In genomic region chr22:31243339-31244043, GRCh38 we compare ENCODE assay signal across 9 cellular contexts. TPM values are rescaled to one million over a fixed set of nuclear protein-coding genes. Genes with fewer than 3 reads are reported as not detected.
DNase-seq lines count a peak whose midpoint lies in the region; ATAC-seq and TF ChIP-seq lines count a peak whose summit lies in the region.
"Had no signal": no experiment of that assay in that cellular context is flagged by ENCODE, and none has a peak within 500 bp of the region (broad histone marks: within the 10 kb centered on the region; RNA-seq: fewer than 3 reads in every experiment).

No MANE protein-coding gene starts in this region.

- DNase-seq in HFFc6 (peak; percentile 24), adipocyte (ENCODE audit: low read depth) (peak; percentile 12), iris pigment epithelial cell (ENCODE audit: low read depth) (peak; percentile 30), suprapubic skin (ENCODE audit: low spot score in 2 of 2) (no peak), DMS79 treated with DMSO at 0.1 percent for 48 hours (lab: John Stamatoyannopoulos, UW) (no peak), omental fat pad (ENCODE audit: low spot score) (no peak)

- H3K27me3 ChIP-seq in adipocyte (replicated peaks; ENCODE audit: control insufficient read depth, insufficient read depth, low read length) (no peaks in the 10 kb centered on the region), suprapubic skin (no peaks in the 10 kb centered on the region)
- H3K27me3 ChIP-seq: neural progenitor cell had no signal

- H3K9me3 ChIP-seq in adipocyte (ENCODE audit: control insufficient read depth, low read length) (no peaks in the 10 kb centered on the region), suprapubic skin (no peaks in the 10 kb centered on the region)

- no peak for TF ChIP-seq POLR2A in suprapubic skin (IDR thresholded peaks at IDR 0.05)

- no peak for TF ChIP-seq EP300 in suprapubic skin (IDR thresholded peaks at IDR 0.05)

- peak overlapping the region; percentile 53 for H3K4me3 Mint-ChIP-seq in HFFc6

- peaks cover 77% of the 10 kb centered on the region for H3K4me1 Mint-ChIP-seq in HFFc6 (ENCODE audit: low read depth)

- H3K36me3 Mint-ChIP-seq in HFFc6 (ENCODE audit: low read depth): no peaks in the 10 kb centered on the region

- H3K36me3 ChIP-seq in adipocyte (ENCODE audit: control insufficient read depth, insufficient read depth, low read length, severe bottlenecking): no peaks in the 10 kb centered on the region
- no peaks in the 10 kb centered on the region for H3K36me3 ChIP-seq in suprapubic skin
- H3K36me3 ChIP-seq: neural progenitor cell had no signal

- no peak overlapping the region for H3K4me3 ChIP-seq in adipocyte (ENCODE audit: low read length)
- H3K4me3 ChIP-seq in suprapubic skin: no peak overlapping the region
- H3K4me3 ChIP-seq: neural progenitor cell had no signal

- peak overlapping the region; percentile 3 for H3K9ac ChIP-seq in adipocyte (ENCODE audit: low read length)
- H3K9ac ChIP-seq: neural progenitor cell had no signal

- H3K4me1 ChIP-seq in adipocyte (ENCODE audit: control insufficient read depth, insufficient read depth, low read length): peaks cover 39% of the 10 kb centered on the region
- peaks cover 17% of the 10 kb centered on the region for H3K4me1 ChIP-seq in suprapubic skin

- H3K9me3 Mint-ChIP-seq in HFFc6: no peaks in the 10 kb centered on the region
- H3K9me3 Mint-ChIP-seq: neural progenitor cell had no signal

- TF ChIP-seq CTCF in HFFc6 (IDR thresholded peaks at IDR 0.05) (no peak), suprapubic skin (IDR thresholded peaks at IDR 0.05) (no peak), omental fat pad (IDR thresholded peaks at IDR 0.05) (no peak)

- peak overlapping the region; percentile 47 for H3K27ac ChIP-seq in suprapubic skin
- H3K27ac ChIP-seq: neural progenitor cell had no signal

- no peaks in the 10 kb centered on the region; the same call in 1 of the 2 replicates for H3K27me3 Mint-ChIP-seq in HFFc6 (ENCODE audit: insufficient read depth)

- ATAC-seq in HG02938 (IDR thresholded peaks at IDR 0.05; ENCODE audit: unreplicated experiment): no peak
- ATAC-seq in GM18519 (IDR thresholded peaks at IDR 0.05; ENCODE audit: low FRiP score, unreplicated experiment): no peak
- no peak for ATAC-seq in omental fat pad (ENCODE audit: low FRiP score)

- WGBS in suprapubic skin: 82% methylated on average over 4 of the region's 5 CpGs

- H3K27ac Mint-ChIP-seq in HFFc6: peak overlapping the region; percentile 84

RNA-seq across cellular contexts. Expression of gene LIMK2, which starts 31.4 kb away (rescaled TPM):
- total RNA-seq in HFFc6 (2021; fragmentation: NEBNext Ultra II Directional; extraction: Animal tissue kit (Norgen Biotek cat#: 25700)): 10 to 100 TPM; 27.9 to 31.4 (median 28.9) TPM
- total RNA-seq in suprapubic skin (100 to 1,000 TPM; 103 to 229 (median 188) TPM), omental fat pad (10 to 100 TPM; 32.0 to 66.2 (median 40.7) TPM)

RNA-seq across cellular contexts. Expression of gene PIK3IP1, which starts 48.8 kb away (rescaled TPM):
- 10 to 100 TPM in 1 of 6 experiments, 1 to 10 TPM in 5; 8.3 to 11.3 (median 8.9) TPM for total RNA-seq in HFFc6 (2021; fragmentation: NEBNext Ultra II Directional; extraction: Animal tissue kit (Norgen Biotek cat#: 25700))
- total RNA-seq in suprapubic skin (100 to 1,000 TPM in 1 of 4 donors, 10 to 100 TPM in 3; 40.7 to 126 (median 64.4) TPM), omental fat pad (10 to 100 TPM; 32.8 to 61.2 (median 47.1) TPM)

Comparison
In these comparisons a context has a peak if more than half of its experiments do, and no peak if none do; other contexts are left out.
1. DNase-seq: peak in HFFc6 (single experiment), adipocyte (single experiment) and iris pigment epithelial cell (single experiment); none in suprapubic skin (0 of 2), DMS79 treated with DMSO at 0.1 percent for 48 hours (single experiment) and omental fat pad (single experiment).